ENCODE assay signal across 8 cellular contexts in the genomic region with DNA sequence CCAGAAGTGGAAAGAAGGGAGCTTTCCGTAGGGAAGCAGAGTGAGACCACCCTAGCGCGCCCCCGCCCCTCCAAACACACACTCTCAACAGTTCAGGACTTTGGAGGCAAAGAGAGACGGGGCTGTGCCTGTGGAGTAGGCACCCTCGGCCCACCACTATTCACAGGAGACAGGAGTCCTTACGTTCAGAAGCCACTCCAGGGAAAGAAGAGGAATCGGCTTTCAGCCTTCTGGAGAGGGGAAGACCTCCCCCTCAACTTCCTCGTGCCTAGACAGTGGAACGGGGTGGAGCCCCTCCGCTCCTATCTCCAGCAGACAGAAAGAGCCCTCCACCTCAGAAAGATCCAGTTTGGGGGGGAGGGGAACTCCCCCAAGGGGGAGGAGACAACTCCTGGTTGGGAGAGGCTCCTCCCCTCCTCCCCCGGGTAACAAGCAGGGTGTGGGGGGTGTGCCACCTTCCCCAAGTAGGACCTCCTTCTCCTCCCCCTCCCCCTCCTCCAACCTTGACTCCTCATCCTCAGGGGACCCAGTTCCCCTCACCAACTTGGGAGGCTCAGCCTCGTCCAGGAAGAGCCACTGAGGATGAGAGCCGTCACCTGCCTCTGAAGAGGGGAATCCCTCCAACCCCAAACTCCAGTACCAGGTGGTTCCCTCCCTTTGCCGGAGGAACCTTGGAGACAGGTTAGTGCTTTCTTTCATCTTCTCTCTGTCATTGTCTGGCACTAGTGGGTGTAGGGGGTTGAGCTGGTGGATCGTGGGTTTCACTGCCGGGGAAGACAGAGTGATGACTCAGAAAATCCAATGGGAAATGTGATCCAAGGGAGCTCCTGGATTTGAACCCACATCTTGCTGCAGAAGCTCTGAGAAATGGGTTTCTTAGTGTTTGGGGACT. TPM values are rescaled to one million over a fixed set of nuclear protein-coding genes. Genes with fewer than 3 reads are reported as not detected.
DNase-seq lines count a peak whose midpoint lies in the region; ATAC-seq and TF ChIP-seq lines count a peak whose summit lies in the region.

No MANE protein-coding gene starts in this region.

- no peaks in the 10 kb centered on the region for H3K27me3 ChIP-seq in right atrium auricular region

- peaks cover 0 to 56% of the 10 kb centered on the region in 2 donors for H3K4me1 ChIP-seq in right atrium auricular region

- no peaks in the 10 kb centered on the region for H3K27me3 Mint-ChIP-seq in progenitor cell of endocrine pancreas

- peak overlapping the region; percentile 88 for H3K27ac Mint-ChIP-seq in progenitor cell of endocrine pancreas

- DNase-seq in NCI-H2196 (lab: John Stamatoyannopoulos, UW; ENCODE audit: unreplicated experiment) (peak; percentile 2), NCI-H2196 treated with DMSO at 0.1 percent for 48 hours (lab: John Stamatoyannopoulos, UW; ENCODE audit: unreplicated experiment) (no peak), RPMI8226 (peak; percentile 19), right atrium auricular region (ENCODE audit: low spot score) (no peak), progenitor cell of endocrine pancreas (ENCODE audit: low spot score, unreplicated experiment) (no peak), mesenteric fat pad (ENCODE audit: low spot score) (no peak)

- H3K27ac ChIP-seq in angular gyrus (ENCODE audit: low read depth, low read length): peak overlapping the region; percentile 84
- H3K27ac ChIP-seq in right atrium auricular region: peak overlapping the region; percentile 96 to 99

- peak; percentile 10 for ATAC-seq in HG03175 (IDR thresholded peaks at IDR 0.05; ENCODE audit: unreplicated experiment)

- H3K4me3 ChIP-seq in right atrium auricular region: peak overlapping the region; percentile 72 to 97

- no peaks in the 10 kb centered on the region for H3K36me3 ChIP-seq in right atrium auricular region

- H3K9me3 Mint-ChIP-seq in progenitor cell of endocrine pancreas (ENCODE audit: low read depth): no peaks in the 10 kb centered on the region

- H3K9me3 ChIP-seq in right atrium auricular region: no peaks in the 10 kb centered on the region

- peak overlapping the region; percentile 82 for H3K4me3 Mint-ChIP-seq in progenitor cell of endocrine pancreas (ENCODE audit: low read depth)

- H3K36me3 Mint-ChIP-seq in progenitor cell of endocrine pancreas (ENCODE audit: insufficient read depth): peaks cover 2% of the 10 kb centered on the region

- H3K4me1 Mint-ChIP-seq in progenitor cell of endocrine pancreas (ENCODE audit: low read depth): peaks cover 29% of the 10 kb centered on the region

- TF ChIP-seq CTCF in right atrium auricular region (IDR thresholded peaks at IDR 0.05) (no peak), progenitor cell of endocrine pancreas (IDR thresholded peaks at IDR 0.05; ENCODE audit: unreplicated experiment) (peak; percentile 10)

RNA-seq across cellular contexts. Expression of gene FOXJ2, which starts 0.9 kb away (rescaled TPM):
- 10 to 100 TPM; 19.9 to 22.1 TPM for total RNA-seq in right atrium auricular region
- total RNA-seq in progenitor cell of endocrine pancreas: 20.0 and 20.8 TPM in 2 replicates
- total RNA-seq in mesenteric fat pad: 16.4 TPM

RNA-seq across cellular contexts. Expression of gene C3AR1, which starts 32.8 kb away (rescaled TPM):
- total RNA-seq in right atrium auricular region (10 to 100 TPM in 1 of 2 donors, 1 to 10 TPM in 1; 3.4 to 10.6 TPM), progenitor cell of endocrine pancreas (not detected in 2 replicates), mesenteric fat pad (53.1 TPM)

RNA-seq across cellular contexts. Expression of gene NECAP1, which starts 48.7 kb away (rescaled TPM):
- 10 to 100 TPM; 25.4 to 37.9 TPM for total RNA-seq in right atrium auricular region
- 39.2 and 43.2 TPM in 2 replicates for total RNA-seq in progenitor cell of endocrine pancreas
- total RNA-seq in mesenteric fat pad: 23.6 TPM

Comparison
In these comparisons a context has a peak if more than half of its experiments do, and no peak if none do; other contexts are left out.
1. DNase-seq: peak in NCI-H2196 (single experiment) and RPMI8226 (single experiment); none in NCI-H2196 treated with DMSO at 0.1 percent for 48 hours (single experiment), right atrium auricular region (single experiment), progenitor cell of endocrine pancreas (single experiment) and mesenteric fat pad (single experiment).